Comparison of ENCODE assay signal across 24 cellular contexts in genomic region chr13:79468819-79469218, GRCh38. TPM values are rescaled to one million over a fixed set of nuclear protein-coding genes. Genes with fewer than 3 reads are reported as not detected.
DNase-seq lines count a peak whose midpoint lies in the region; ATAC-seq and TF ChIP-seq lines count a peak whose summit lies in the region.
"Had no signal": no experiment of that assay in that cellular context is flagged by ENCODE, and none has a peak within 500 bp of the region (broad histone marks: within the 10 kb centered on the region; RNA-seq: fewer than 3 reads in every experiment).

No MANE protein-coding gene starts in this region.

- no peak overlapping the region for H3K27ac ChIP-seq in ovary
- H3K27ac ChIP-seq in heart left ventricle: no peak overlapping the region
- H3K27ac ChIP-seq: A549; BLaER1 treated with 17β-estradiol and CSF1 and Interleukin-3, amounts not matched to agents 10 nM and 100 nM; prostate gland; SJSA1; upper lobe of right lung; VCaP had no signal

- no peak overlapping the region for H3K4me3 Mint-ChIP-seq in activated naive CD8-positive, alpha-beta T cell treated with anti-CD3 and anti-CD28 coated beads, Interleukin-2, amount 50 U/mL, for 24 hours
- H3K4me3 Mint-ChIP-seq in activated naive CD8-positive, alpha-beta T cell treated with anti-CD3 and anti-CD28 coated beads for 36 hours: no peak overlapping the region
- no peak overlapping the region for H3K4me3 Mint-ChIP-seq in activated T-cell treated with anti-CD3 and anti-CD28 coated beads, Interleukin-2, amount 50 U/mL, for 24 hours
- H3K4me3 Mint-ChIP-seq: activated CD4-positive, alpha-beta memory T cell treated with anti-CD3 and anti-CD28 coated beads for 36 hours had no signal

- peak; percentile 10 for ATAC-seq in activated naive CD8-positive, alpha-beta T cell treated with anti-CD3 and anti-CD28 coated beads, Interleukin-2, amount 50 U/mL, for 24 hours
- ATAC-seq in GM21786 (IDR thresholded peaks at IDR 0.05; ENCODE audit: unreplicated experiment): peak; percentile 78
- ATAC-seq in HG03432 (IDR thresholded peaks at IDR 0.05; ENCODE audit: unreplicated experiment): peak; percentile 81
- ATAC-seq in heart left ventricle: no peak
- ATAC-seq: A549; activated naive CD4-positive, alpha-beta T cell treated with anti-CD3 and anti-CD28 coated beads, Interleukin-2, amount 50 U/mL, for 72 hours; left lobe of liver; Panc1; upper lobe of right lung had no signal

- TF ChIP-seq POLR2A in lower leg skin (IDR thresholded peaks at IDR 0.05) (no peak), ovary (IDR thresholded peaks at IDR 0.05) (no peak), heart left ventricle (IDR thresholded peaks at IDR 0.05) (no peak)

- H3K9me3 ChIP-seq in ovary (no peaks in the 10 kb centered on the region), heart left ventricle (peaks cover 0 to under 1% (median 0%) of the 10 kb centered on the region in 12 donors)
- H3K9me3 ChIP-seq: A549, prostate gland, SJSA1, upper lobe of right lung had no signal

- DNase-seq in activated naive CD8-positive, alpha-beta T cell treated with anti-CD3 and anti-CD28 coated beads, Interleukin-2, amount 50 U/mL, for 24 hours: no peak
- DNase-seq in activated naive CD8-positive, alpha-beta T cell treated with anti-CD3 and anti-CD28 coated beads for 36 hours: no peak
- DNase-seq in lower leg skin (ENCODE audit: low spot score in 2 of 2) (no peak), ovary (no peak), heart left ventricle (no peak)
- no peak for DNase-seq in activated T-cell treated with anti-CD3 and anti-CD28 coated beads, Interleukin-2, amount 50 U/mL, for 24 hours
- DNase-seq: activated CD4-positive, alpha-beta memory T cell treated with anti-CD3 and anti-CD28 coated beads for 36 hours; activated T-cell treated with anti-CD3 and anti-CD28 coated beads, Interleukin-2, amount 50 U/mL, for 48 hours; midbrain; NCI-H1436 treated with DMSO at 0.1 percent for 48 hours; NCI-H748 treated with DMSO at 0.1 percent for 48 hours; stimulated activated CD4-positive, alpha-beta T cell treated with anti-CD3 and anti-CD28 coated beads, Interleukin-2, amount 100 ng/mL, for 24 hours; T-helper 2 cell; upper lobe of right lung had no signal

- H3K9me3 Mint-ChIP-seq in activated naive CD8-positive, alpha-beta T cell treated with anti-CD3 and anti-CD28 coated beads, Interleukin-2, amount 50 U/mL, for 24 hours: no peaks in the 10 kb centered on the region
- peaks cover 2% of the 10 kb centered on the region for H3K9me3 Mint-ChIP-seq in activated naive CD8-positive, alpha-beta T cell treated with anti-CD3 and anti-CD28 coated beads for 36 hours
- H3K9me3 Mint-ChIP-seq in activated T-cell treated with anti-CD3 and anti-CD28 coated beads, Interleukin-2, amount 50 U/mL, for 24 hours: no peaks in the 10 kb centered on the region
- H3K9me3 Mint-ChIP-seq: activated CD4-positive, alpha-beta memory T cell treated with anti-CD3 and anti-CD28 coated beads for 36 hours; activated naive CD4-positive, alpha-beta T cell treated with anti-CD3 and anti-CD28 coated beads, Interleukin-2, amount 50 U/mL, for 72 hours had no signal

- 71 to 73% methylated on average over 3 of the region's 3 CpGs for WGBS in lower leg skin, 2 donors
- WGBS in ovary, 3 donors: 85 to 88% (median 87%) methylated on average over 3 of the region's 3 CpGs
- WGBS in heart left ventricle, 4 donors: 83 to 89% (median 85%) methylated on average over 3 of the region's 3 CpGs

- peaks cover 5% of the 10 kb centered on the region for H3K27me3 Mint-ChIP-seq in activated naive CD8-positive, alpha-beta T cell treated with anti-CD3 and anti-CD28 coated beads, Interleukin-2, amount 50 U/mL, for 24 hours
- H3K27me3 Mint-ChIP-seq in activated naive CD8-positive, alpha-beta T cell treated with anti-CD3 and anti-CD28 coated beads for 36 hours: peaks cover 4% of the 10 kb centered on the region
- H3K27me3 Mint-ChIP-seq in activated T-cell treated with anti-CD3 and anti-CD28 coated beads, Interleukin-2, amount 50 U/mL, for 24 hours: no peaks in the 10 kb centered on the region
- H3K27me3 Mint-ChIP-seq: activated CD4-positive, alpha-beta memory T cell treated with anti-CD3 and anti-CD28 coated beads for 36 hours had no signal

- TF ChIP-seq CTCF in lower leg skin (IDR thresholded peaks at IDR 0.05): no peak
- no peak for TF ChIP-seq CTCF in ovary (IDR thresholded peaks at IDR 0.05)
- no peak for TF ChIP-seq CTCF in heart left ventricle (IDR thresholded peaks at IDR 0.05)

- H3K36me3 ChIP-seq in ovary (no peaks in the 10 kb centered on the region), heart left ventricle (no peaks in the 10 kb centered on the region)
- H3K36me3 ChIP-seq: BLaER1 treated with 17β-estradiol and CSF1 and Interleukin-3, amounts not matched to agents 10 nM and 100 nM; prostate gland; SJSA1; upper lobe of right lung had no signal

- TF ChIP-seq EP300 in ovary (IDR thresholded peaks at IDR 0.05): no peak

- no peak overlapping the region for H3K27ac Mint-ChIP-seq in activated naive CD8-positive, alpha-beta T cell treated with anti-CD3 and anti-CD28 coated beads, Interleukin-2, amount 50 U/mL, for 24 hours
- no peak overlapping the region for H3K27ac Mint-ChIP-seq in activated naive CD8-positive, alpha-beta T cell treated with anti-CD3 and anti-CD28 coated beads for 36 hours
- no peak overlapping the region for H3K27ac Mint-ChIP-seq in activated T-cell treated with anti-CD3 and anti-CD28 coated beads, Interleukin-2, amount 50 U/mL, for 24 hours
- H3K27ac Mint-ChIP-seq: activated CD4-positive, alpha-beta memory T cell treated with anti-CD3 and anti-CD28 coated beads for 36 hours had no signal

- no peak overlapping the region for H3K4me3 ChIP-seq in lower leg skin (ENCODE audit: low read depth, poor library complexity, severe bottlenecking)
- H3K4me3 ChIP-seq in ovary: no peak overlapping the region
- H3K4me3 ChIP-seq in heart left ventricle: no peak overlapping the region
- H3K4me3 ChIP-seq: A549; BLaER1 treated with 17β-estradiol and CSF1 and Interleukin-3, amounts not matched to agents 10 nM and 100 nM; prostate gland; SJSA1; upper lobe of right lung had no signal

- intact Hi-C loops in lower leg skin (cut with DNase I; ENCODE audit: low total_unique reads) (no loop called here), ovary (cut with DNase I) (no loop called here), heart left ventricle (cut with DNase I) (no loop called here)

- H3K4me1 Mint-ChIP-seq in activated naive CD8-positive, alpha-beta T cell treated with anti-CD3 and anti-CD28 coated beads, Interleukin-2, amount 50 U/mL, for 24 hours: peaks cover 15% of the 10 kb centered on the region
- peaks cover 11% of the 10 kb centered on the region for H3K4me1 Mint-ChIP-seq in activated naive CD8-positive, alpha-beta T cell treated with anti-CD3 and anti-CD28 coated beads for 36 hours
- H3K4me1 Mint-ChIP-seq in activated T-cell treated with anti-CD3 and anti-CD28 coated beads, Interleukin-2, amount 50 U/mL, for 24 hours (ENCODE audit: low read depth): peaks cover 12% of the 10 kb centered on the region

- H3K4me1 ChIP-seq in ovary (ENCODE audit: insufficient read depth): no peaks in the 10 kb centered on the region
- H3K4me1 ChIP-seq in heart left ventricle: no peaks in the 10 kb centered on the region
- H3K4me1 ChIP-seq: A549; BLaER1 treated with 17β-estradiol and CSF1 and Interleukin-3, amounts not matched to agents 10 nM and 100 nM; prostate gland; SJSA1; upper lobe of right lung had no signal

- H3K27me3 ChIP-seq in ovary: no peaks in the 10 kb centered on the region
- peaks cover 0 to 3% (median 0%) of the 10 kb centered on the region in 9 donors for H3K27me3 ChIP-seq in heart left ventricle
- H3K27me3 ChIP-seq: BLaER1 treated with 17β-estradiol and CSF1 and Interleukin-3, amounts not matched to agents 10 nM and 100 nM; SJSA1; upper lobe of right lung had no signal

- H3K36me3 Mint-ChIP-seq in activated naive CD8-positive, alpha-beta T cell treated with anti-CD3 and anti-CD28 coated beads, Interleukin-2, amount 50 U/mL, for 24 hours (ENCODE audit: low read depth): no peaks in the 10 kb centered on the region
- H3K36me3 Mint-ChIP-seq in activated naive CD8-positive, alpha-beta T cell treated with anti-CD3 and anti-CD28 coated beads for 36 hours: no peaks in the 10 kb centered on the region
- H3K36me3 Mint-ChIP-seq in activated T-cell treated with anti-CD3 and anti-CD28 coated beads, Interleukin-2, amount 50 U/mL, for 24 hours (ENCODE audit: low read depth): no peaks in the 10 kb centered on the region
- H3K36me3 Mint-ChIP-seq: activated CD4-positive, alpha-beta memory T cell treated with anti-CD3 and anti-CD28 coated beads for 36 hours; activated naive CD4-positive, alpha-beta T cell treated with anti-CD3 and anti-CD28 coated beads, Interleukin-2, amount 50 U/mL, for 72 hours had no signal

RNA-seq across cellular contexts. Expression of gene NDFIP2, which starts 12.1 kb away (rescaled TPM):
- 10 to 100 TPM; 47.6 to 48.8 TPM for total RNA-seq in activated naive CD8-positive, alpha-beta T cell treated with anti-CD3 and anti-CD28 coated beads for 36 hours
- total RNA-seq in lower leg skin: 10 to 100 TPM; 78.6 to 83.2 (median 80.7) TPM
- 10 to 100 TPM in 6 of 7 donors, 1 to 10 TPM in 1; 8.7 to 20.4 (median 15.5) TPM for total RNA-seq in ovary
- polyA plus RNA-seq in ovary: 10 to 100 TPM in 1 of 2 donors, 1 to 10 TPM in 1; 5.9 to 15.6 TPM
- total RNA-seq in heart left ventricle: 10 to 100 TPM; 21.8 to 42.6 (median 32.4) TPM
- polyA plus RNA-seq in heart left ventricle: 10 to 100 TPM; 14.2 to 31.0 TPM

Comparison
In these comparisons a context has a peak if more than half of its experiments do, and no peak if none do; other contexts are left out.
1. ATAC-seq: peak in activated naive CD8-positive, alpha-beta T cell treated with anti-CD3 and anti-CD28 coated beads, Interleukin-2, amount 50 U/mL, for 24 hours (single experiment), GM21786 (single experiment) and HG03432 (single experiment); none in heart left ventricle (0 of 4).